ENCODE assay signal across 10 cellular contexts in genomic region chr20:36408219-36408618, GRCh38.
A peak's percentile ranks its signal among the peaks of the same experiment; 100 is the strongest.
DNase-seq lines count a peak whose midpoint lies in the region; ATAC-seq and TF ChIP-seq lines count a peak whose summit lies in the region.
"Had no signal": no experiment of that assay in that cellular context is flagged by ENCODE, and none has a peak within 500 bp of the region (broad histone marks: within the 10 kb centered on the region; RNA-seq: fewer than 3 reads in every experiment).

No MANE protein-coding gene starts in this region.

- no peak for TF ChIP-seq POLR2A in body of pancreas (IDR thresholded peaks at IDR 0.05)

- no peak overlapping the region for H3K27ac ChIP-seq in body of pancreas

- no peaks in the 10 kb centered on the region for H3K36me3 ChIP-seq in body of pancreas (replicated peaks in 1 of 2; ENCODE audit: insufficient read depth in 1 of 2, low read depth in 2 of 2)

- ATAC-seq in body of pancreas (no peak), left colon (peak; percentile 59), GM18498 (IDR thresholded peaks at IDR 0.05; ENCODE audit: unreplicated experiment) (no peak)
- ATAC-seq: effector memory CD8-positive, alpha-beta T cell had no signal

- in situ Hi-C loops in GM13977 (cut with MboI; ENCODE audit: low pct_unique_long_range_greater_than_20kb, low sequenced_read_pairs, unreplicated experiment) = no loop called here

- DNase-seq in DMS153 treated with DMSO at 0.1 percent for 48 hours (lab: John Stamatoyannopoulos, UW; ENCODE audit: unreplicated experiment) (peak; percentile 38), LNCaP clone FGC (ENCODE audit: low read depth) (peak; percentile 35), body of pancreas (peak; percentile 33 to 52 (median 44)), left colon (peak; percentile 34 to 53), GM13977 (ENCODE audit: low spot score) (no peak), DMS79 (lab: John Stamatoyannopoulos, UW) (no peak)
- DNase-seq in activated CD4-positive, alpha-beta T cell treated with anti-CD3 and anti-CD28 coated beads, Interleukin-2, amount 50 U/mL, for 48 hours = no peak
- DNase-seq: effector memory CD8-positive, alpha-beta T cell; nephron progenitor cell had no signal

- no peaks in the 10 kb centered on the region for H3K4me1 ChIP-seq in body of pancreas

- intact Hi-C loops in body of pancreas (cut with DNase I) = no loop called here
- intact Hi-C loops in left colon (cut with DNase I, micrococcal nuclease) = no loop called here

- no peaks in the 10 kb centered on the region for H3K27me3 ChIP-seq in body of pancreas

- TF ChIP-seq CTCF in LNCaP clone FGC (IDR thresholded peaks at IDR 0.05; ENCODE audit: control insufficient read depth, extremely low read depth, insufficient read depth) (no peak), body of pancreas (IDR thresholded peaks at IDR 0.05) (no peak), GM13977 (IDR thresholded peaks at IDR 0.05; ENCODE audit: extremely low read depth, insufficient read depth, missing control alignments) (no peak)

- H3K4me3 ChIP-seq in LNCaP clone FGC (ENCODE audit: low read depth, low read length) (no peak overlapping the region), body of pancreas (no peak overlapping the region)

- WGBS in body of pancreas, 2 donors = 32 to 35% methylated on average over 9 to 10 of the region's 10 CpGs

- H3K9me3 ChIP-seq in body of pancreas = peaks cover 0 to 5% (median 0%) of the 10 kb centered on the region in 3 donors

Comparison
In these comparisons a context has a peak if more than half of its experiments do, and no peak if none do; other contexts are left out.
1. DNase-seq: peak in DMS153 treated with DMSO at 0.1 percent for 48 hours (single experiment), LNCaP clone FGC (single experiment), body of pancreas (4 of 4) and left colon (2 of 2); none in activated CD4-positive, alpha-beta T cell treated with anti-CD3 and anti-CD28 coated beads, Interleukin-2, amount 50 U/mL, for 48 hours (0 of 2), GM13977 (single experiment) and DMS79 (single experiment).